ENCODE assay signal across 13 cellular contexts in genomic region chr20:36847710-36848040, GRCh38. TPM values are rescaled to one million over a fixed set of nuclear protein-coding genes. Genes with fewer than 3 reads are reported as not detected.
DNase-seq lines count a peak whose midpoint lies in the region; ATAC-seq, FAIRE-seq and TF ChIP-seq lines count a peak whose summit lies in the region.
"Had no signal": no experiment of that assay in that cellular context is flagged by ENCODE, and none has a peak within 500 bp of the region (broad histone marks: within the 10 kb centered on the region; RNA-seq: fewer than 3 reads in every experiment).

No MANE protein-coding gene starts in this region.

- peaks cover 5% of the 10 kb centered on the region; the same call in 1 of the 2 replicates for H4K20me1 ChIP-seq in HepG2 (ENCODE audit: insufficient read depth, low read length)

- no peak overlapping the region for H3K4me2 ChIP-seq in HepG2 (ENCODE audit: low read depth, low read length)

- TF ChIP-seq EP300 in HepG2 (IDR thresholded peaks at IDR 0.05; ENCODE audit: low read depth in 2 of 2, low read length in 2 of 2), result no peak
- TF ChIP-seq EP300 in HepG2 (CRISPR knock-in tag; IDR thresholded peaks at IDR 0.05; ENCODE audit: borderline replicate concordance), result no peak

- ATAC-seq in sciatic nerve, result peak; percentile 29
- no peak for ATAC-seq in GM18517 (IDR thresholded peaks at IDR 0.05; ENCODE audit: unreplicated experiment)
- no peak for ATAC-seq in HepG2
- no peak for ATAC-seq in GM21786 (IDR thresholded peaks at IDR 0.05; ENCODE audit: unreplicated experiment)
- ATAC-seq: stimulated activated naive CD8-positive, alpha-beta T cell treated with anti-CD3 and anti-CD28 coated beads, Interleukin-15, amount 100 ng/mL, for 72 hours had no signal

- H3K27me3 ChIP-seq in ACC112 (ENCODE audit: insufficient read depth, low read length) (no peaks in the 10 kb centered on the region), SJSA1 (replicated peaks) (no peaks in the 10 kb centered on the region), HepG2 (ENCODE audit: control insufficient read depth in 1 of 2, insufficient read depth in 2 of 2, low read length in 2 of 2) (no peaks in the 10 kb centered on the region)

- no peak overlapping the region for H3K4me3 ChIP-seq in ACC112 (ENCODE audit: low read depth, low read length)
- H3K4me3 ChIP-seq in SJSA1, result no peak overlapping the region
- no peak overlapping the region for H3K4me3 ChIP-seq in fibroblast of mammary gland (ENCODE audit: control insufficient read depth, low read depth, low read length)
- H3K4me3 ChIP-seq in HepG2 (replicated peaks in 1 of 3; ENCODE audit: insufficient read depth in 1 of 3, low read depth in 2 of 3, low read length in 3 of 3), result no peak overlapping the region
- H3K4me3 ChIP-seq: mucosa of descending colon had no signal

- DNase-seq in SJSA1 (ENCODE audit: low read depth in 1 of 2, low spot score in 2 of 2) (no peak), fibroblast of mammary gland (ENCODE audit: low read depth) (peak; percentile 75), sciatic nerve (ENCODE audit: low spot score) (no peak), AG08395 (ENCODE audit: low spot score) (no peak), HepG2 (ENCODE audit: low spot score) (no peak)
- DNase-seq: activated T-cell treated with anti-CD3 and anti-CD28 coated beads for 4 hours; NCI-H1436 treated with DMSO at 0.1 percent for 48 hours; stimulated activated naive CD8-positive, alpha-beta T cell treated with anti-CD3 and anti-CD28 coated beads, Interleukin-15, amount 100 ng/mL, for 72 hours had no signal

- H3K79me2 ChIP-seq in ACC112 (ENCODE audit: control insufficient read depth, insufficient read depth, low read length, unreplicated experiment) (peaks cover 51% of the 10 kb centered on the region), HepG2 (ENCODE audit: insufficient read depth, low read length) (peaks cover 7% of the 10 kb centered on the region)

- CTCF ChIA-PET in HepG2 (lab: Yijun Ruan, JAX; ENCODE audit: low intra/inter-chr PET ratio, low total read pairs), result no interaction called here

- 97% methylated on average over 1 of the region's 1 CpG for WGBS in HepG2 (ENCODE audit: low lambda C conversion rate)

- H2AFZ ChIP-seq in ACC112 (ENCODE audit: low read length, unreplicated experiment) (no peak overlapping the region), HepG2 (ENCODE audit: low read length) (no peak overlapping the region)

- H3K9ac ChIP-seq in HepG2 (ENCODE audit: insufficient read depth, low read depth, low read length), result no peak overlapping the region

- no peak for FAIRE-seq in HepG2 (lab: Jason Lieb, UNC)
- FAIRE-seq: bronchial epithelial cell had no signal

- intact Hi-C loops in sciatic nerve (cut with DNase I), result loop anchor here (5.0 kb wide), 1 partner anchor 370 kb away; no protein-coding TSS in a partner anchor
- intact Hi-C loops in HepG2 (cut with micrococcal nuclease; ENCODE audit: unreplicated experiment), result no loop called here

- TF ChIP-seq POLR2A in HepG2 (IDR thresholded peaks at IDR 0.05; ENCODE audit: insufficient read depth in 1 of 2, low read depth in 2 of 2, low read length in 2 of 2), result no peak

- H3K9me3 ChIP-seq in SJSA1 (replicated peaks) (no peaks in the 10 kb centered on the region), HepG2 (ENCODE audit: low read length) (no peaks in the 10 kb centered on the region; the same call in 1 of the 2 replicates)
- H3K9me3 ChIP-seq: mucosa of descending colon had no signal

- no peak for TF ChIP-seq RAD21 in HepG2 (CRISPR knock-in tag; IDR thresholded peaks at IDR 0.05)

- peaks cover 4% of the 10 kb centered on the region; the same call in 1 of the 2 replicates for H3K36me3 ChIP-seq in ACC112 (ENCODE audit: insufficient read depth, low read length)
- peaks cover 40% of the 10 kb centered on the region for H3K36me3 ChIP-seq in SJSA1
- 0 out of 5 replicates have a peak, but pooled peaks cover 0 to 2% of the 10 kb centered on the region in 2 experiments for H3K36me3 ChIP-seq in HepG2 (replicated peaks in 1 of 2; ENCODE audit: control insufficient read depth in 1 of 2, insufficient read depth in 2 of 2, low read length in 2 of 2)

- POLR2A ChIA-PET in HepG2 (lab: Yijun Ruan, JAX), result interaction anchor here (0.6 kb wide), 1 partner anchor 10 kb away, joined by 3 read pairs; no protein-coding TSS in a partner anchor

- TF ChIP-seq CTCF in fibroblast of mammary gland (conservative IDR thresholded peaks at IDR 0.05; ENCODE audit: control insufficient read depth, insufficient read depth, low read depth, low read length) (no peak), HepG2 (CRISPR knock-in tag; IDR thresholded peaks at IDR 0.05) (no peak)

- H3K4me1 ChIP-seq in ACC112 (ENCODE audit: control insufficient read depth, insufficient read depth, low read length, unreplicated experiment), result peaks cover 50% of the 10 kb centered on the region
- peaks cover 37% of the 10 kb centered on the region for H3K4me1 ChIP-seq in SJSA1 (replicated peaks)
- peaks cover 24% of the 10 kb centered on the region for H3K4me1 ChIP-seq in HepG2 (ENCODE audit: insufficient read depth, low read length)

- in situ Hi-C loops in HepG2 (cut with HindIII; ENCODE audit: extremely low pct_ligation_motif_present, low pct_unique_long_range_greater_than_20kb), result no loop called here

- BruUV-seq in HepG2 (replicated peaks; lab: Mats Ljungman, UMichigan), result no TSS peak

- H3K27ac ChIP-seq in ACC112 (ENCODE audit: low read depth, low read length) (peak overlapping the region; percentile 93), SJSA1 (peak overlapping the region; percentile 93), HepG2 (ENCODE audit: extremely low read length, insufficient read depth, low read length) (no peak overlapping the region)

TF ChIP-seq in HepG2, 621 proteins besides CTCF, POLR2A, EP300 and RAD21 (continues in another document):
- TF ChIP-seq ATF3 (CRISPR knock-in tag; IDR thresholded peaks at IDR 0.05) (no peak), YY1 (IDR thresholded peaks at IDR 0.05; ENCODE audit: insufficient read depth, insufficient replicate concordance, low read depth, low read length) (no peak), SNAPC4 (CRISPR knock-in tag; IDR thresholded peaks at IDR 0.05) (no peak)

RNA-seq across cellular contexts. Expression of gene TLDC2, which starts 28.3 kb away (rescaled TPM):
- not detected in 2 replicates for total RNA-seq in SJSA1 (2014; rRNA removed; shearing (Covaris generic))
- 0.31 TPM for total RNA-seq in sciatic nerve
- 1.2 and 1.6 TPM in 2 replicates for total RNA-seq in HepG2 (2016; rRNA removed; fragmentation: Illumina TruSeq; extraction: Trizol)
- total RNA-seq in HepG2 (2016; cell fraction: cytosol; rRNA removed; fragmentation: Illumina TruSeq; extraction: Trizol; ENCODE audit: low read depth), result 0.62 and 0.81 TPM in 2 replicates
- total RNA-seq in HepG2 (2016; cell fraction: insoluble cytoplasmic fraction; rRNA removed; fragmentation: Illumina TruSeq; extraction: Trizol), result 1.4 and 1.9 TPM in 2 replicates
- total RNA-seq in HepG2 (2016; cell fraction: membrane; rRNA removed; fragmentation: Illumina TruSeq; extraction: Trizol), result 0.99 and 1.00 TPM in 2 replicates
- 0.91 and 1.4 TPM in 2 replicates for total RNA-seq in HepG2 (2016; cell fraction: nucleus; rRNA removed; fragmentation: Illumina TruSeq; extraction: Trizol)
- polyA plus RNA-seq in HepG2 (2011; rRNA removed), result 0.69 and 1.5 TPM in 2 replicates
- polyA plus RNA-seq in HepG2 (2011; cell fraction: cytosol; rRNA removed), result 0.95 and 1.1 TPM in 2 replicates
- polyA plus RNA-seq in HepG2 (2011; cell fraction: nucleus; rRNA removed), result 0.54 and 1.2 TPM in 2 replicates
- 0.45 and 1.3 TPM in 2 replicates for polyA plus RNA-seq in HepG2 (2012)
- polyA plus RNA-seq in HepG2 (2016; cell fraction: cytosol; fragmentation: Illumina TruSeq; extraction: Trizol; ENCODE audit: low read depth), result 0.27 and 0.36 TPM in 2 replicates
- polyA plus RNA-seq in HepG2 (2016; cell fraction: insoluble cytoplasmic fraction; fragmentation: Illumina TruSeq; extraction: Trizol; ENCODE audit: low read depth), result 1.3 and 1.7 TPM in 2 replicates
- 0.85 and 0.96 TPM in 2 replicates for polyA plus RNA-seq in HepG2 (2016; cell fraction: membrane; fragmentation: Illumina TruSeq; extraction: Trizol; ENCODE audit: low read depth)
- polyA plus RNA-seq in HepG2 (2016; cell fraction: nucleus; fragmentation: Illumina TruSeq; extraction: Trizol; ENCODE audit: insufficient read depth, low read depth), result 0.45 and 0.70 TPM in 2 replicates
- 1.4 TPM in 1 of 2 replicates, not detected in the other for polyA minus RNA-seq in HepG2 (2011; rRNA and poly(A)+ RNA removed; ENCODE audit: low replicate concordance)
- 1.2 TPM in 1 of 2 replicates, not detected in the other for polyA minus RNA-seq in HepG2 (2011; cell fraction: cytosol; rRNA and poly(A)+ RNA removed)
- 2.2 TPM in 2 replicates for polyA minus RNA-seq in HepG2 (2011; cell fraction: nucleus; rRNA and poly(A)+ RNA removed)
